Comparison of ENCODE assay signal across 24 cellular contexts in the genomic region with DNA sequence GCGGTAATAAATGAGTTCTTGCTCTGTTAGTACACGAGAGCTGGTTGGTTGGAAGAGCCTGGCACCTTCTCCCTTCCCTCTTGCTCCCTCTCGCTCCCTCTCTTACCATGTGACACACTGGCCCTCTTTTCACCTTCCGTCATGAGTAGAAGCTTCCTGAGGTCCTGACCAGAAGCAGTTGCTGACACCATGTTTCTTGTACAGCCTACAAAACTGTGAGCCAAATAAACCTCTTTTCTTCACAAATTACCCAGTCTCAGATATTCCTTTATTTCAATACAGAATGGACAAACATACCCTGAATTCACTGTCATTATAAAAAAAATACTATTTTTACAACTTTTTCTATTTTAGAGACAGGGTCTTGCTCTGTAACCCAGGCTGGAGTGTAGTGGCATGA.
"Had no signal": no experiment of that assay in that cellular context is flagged by ENCODE, and none has a peak within 500 bp of the region (broad histone marks: within the 10 kb centered on the region; RNA-seq: fewer than 3 reads in every experiment).

No MANE protein-coding gene starts in this region.

- H3K4me1 ChIP-seq: pancreas, right lobe of liver, testis had no signal

- H3K9me3 ChIP-seq: left lung, lower lobe of right lung, pancreas, right atrium auricular region, right lobe of liver, testis, thyroid gland, transverse colon, upper lobe of left lung had no signal

- DNase-seq: hippocampal formation; kidney; left lung; lower lobe of right lung; mammary epithelial cell; mesenchymal stem cell; naive thymus-derived CD8-positive, alpha-beta T cell; nucleus accumbens; pancreas; right lobe of liver; stimulated activated CD4-positive, alpha-beta T cell treated with anti-CD3 and anti-CD28 coated beads, Interleukin-1b, Interleukin-23, amount 100 ng/mL, for 48 hours; stimulated activated CD4-positive, alpha-beta T cell treated with anti-CD3 and anti-CD28 coated beads, Interleukin-2, amount 100 ng/mL, for 48 hours; stimulated activated CD4-positive, alpha-beta T cell treated with anti-CD3 and anti-CD28 coated beads, Interleukin-4, amount 100 ng/mL, for 4 hours; stimulated activated CD8-positive, alpha-beta memory T cell treated with anti-CD3 and anti-CD28 coated beads, Interleukin-4, amount 100 ng/mL, for 48 hours; stimulated activated naive CD4-positive, alpha-beta T cell treated with Interleukin-2 at 50 U/mL for 16 hours; stimulated activated naive CD8-positive, alpha-beta T cell treated with anti-CD3 and anti-CD28 coated beads, Interleukin-15, amount 100 ng/mL, for 72 hours; testis; thyroid gland; transverse colon had no signal

- H3K4me3 ChIP-seq: left lung, lower lobe of right lung, pancreas, right atrium auricular region, right lobe of liver, smooth muscle cell, testis, thyroid gland, transverse colon, upper lobe of left lung had no signal

- H3K36me3 ChIP-seq: pancreas, right atrium auricular region, right lobe of liver, thyroid gland, transverse colon, upper lobe of left lung had no signal

- ATAC-seq: left colon; left lung; lower lobe of right lung; naive thymus-derived CD8-positive, alpha-beta T cell; pancreas; right lobe of liver; stimulated activated memory B cell treated with anti-CD40 and anti-IgM and Interleukin-4, amounts not matched to agents 10 μg/mL and 1 μg/mL and 100 μg/mL, for 72 hours; stimulated activated naive CD8-positive, alpha-beta T cell treated with anti-CD3 and anti-CD28 coated beads, Interleukin-15, amount 100 ng/mL, for 72 hours had no signal

- H3K4me2 ChIP-seq: smooth muscle cell had no signal

- H3K27ac ChIP-seq: left lung, lower lobe of right lung, pancreas, right atrium auricular region, right lobe of liver, testis, thyroid gland, transverse colon, upper lobe of left lung had no signal

- H3K27me3 ChIP-seq: left lung, pancreas, right atrium auricular region, right lobe of liver, testis, thyroid gland, transverse colon, upper lobe of left lung had no signal

- FAIRE-seq: kidney, pancreas had no signal
